In genomic region chr16:82580293-82580900, GRCh38 we compare ENCODE assay signal across 8 cellular contexts. TPM values are rescaled to one million over a fixed set of nuclear protein-coding genes. Genes with fewer than 3 reads are reported as not detected.
A peak's percentile ranks its signal among the peaks of the same experiment; 100 is the strongest.
DNase-seq lines count a peak whose midpoint lies in the region; ATAC-seq, FAIRE-seq and TF ChIP-seq lines count a peak whose summit lies in the region.

No MANE protein-coding gene starts in this region.

- H2AFZ ChIP-seq in HepG2 (ENCODE audit: low read length), result no peak overlapping the region

- DNase-seq in C1 segment of cervical spinal cord (lab: John Stamatoyannopoulos, UW), result peak in 8 of 14 donors; percentile 2 to 35 (median 12)
- DNase-seq in amygdala (lab: John Stamatoyannopoulos, UW), result peak in 40 of 56 donors; percentile 1 to 79 (median 19)
- DNase-seq in HepG2 (ENCODE audit: low spot score), result peak; percentile 16
- no peak for DNase-seq in coronary artery (ENCODE audit: low spot score)

- CTCF ChIA-PET in HepG2 (lab: Yijun Ruan, JAX; ENCODE audit: low intra/inter-chr PET ratio, low total read pairs), result interaction anchor here (1.2 to 1.7 kb wide), 2 partner anchors 212 to 316 kb away, joined by 3 to 13 read pairs; no protein-coding TSS in a partner anchor

- H3K4me3 ChIP-seq in HepG2 (replicated peaks in 1 of 3; ENCODE audit: insufficient read depth in 1 of 3, low read depth in 2 of 3, low read length in 3 of 3), result no peak overlapping the region
- no peak overlapping the region for H3K4me3 ChIP-seq in coronary artery

- ATAC-seq in HepG2, result peak; percentile 75
- no peak for ATAC-seq in HG03196 (IDR thresholded peaks at IDR 0.05; ENCODE audit: unreplicated experiment)
- no peak for ATAC-seq in GM19455 (IDR thresholded peaks at IDR 0.05; ENCODE audit: unreplicated experiment)
- ATAC-seq in GM21381 (IDR thresholded peaks at IDR 0.05; ENCODE audit: unreplicated experiment), result no peak

- POLR2A ChIA-PET in HepG2 (lab: Yijun Ruan, JAX), result no interaction called here

- H3K4me1 ChIP-seq in HepG2 (ENCODE audit: insufficient read depth, low read length), result no peaks in the 10 kb centered on the region

- H3K9ac ChIP-seq in HepG2 (ENCODE audit: insufficient read depth, low read depth, low read length), result no peak overlapping the region

- no peaks in the 10 kb centered on the region for H3K36me3 ChIP-seq in HepG2 (replicated peaks in 1 of 2; ENCODE audit: control insufficient read depth in 1 of 2, insufficient read depth in 2 of 2, low read length in 2 of 2)

- no peak for FAIRE-seq in HepG2 (lab: Jason Lieb, UNC)

- BruUV-seq in HepG2 (replicated peaks; lab: Mats Ljungman, UMichigan), result no TSS peak

- TF ChIP-seq RAD21 in Ishikawa (IDR thresholded peaks at IDR 0.05; ENCODE audit: low read depth), result peak; percentile 26; the same call in 1 of the 2 replicates
- no peak for TF ChIP-seq RAD21 in HepG2 (CRISPR knock-in tag; IDR thresholded peaks at IDR 0.05)

- H4K20me1 ChIP-seq in HepG2 (ENCODE audit: insufficient read depth, low read length), result no peaks in the 10 kb centered on the region

- no peaks in the 10 kb centered on the region for H3K9me3 ChIP-seq in HepG2 (ENCODE audit: low read length)

- H3K27ac ChIP-seq in HepG2 (ENCODE audit: extremely low read length, insufficient read depth, low read length) (no peak overlapping the region), coronary artery (no peak overlapping the region)

- intact Hi-C loops in HepG2 (cut with micrococcal nuclease; ENCODE audit: unreplicated experiment), result loop anchor here (1.0 to 10.0 kb wide), 3 partner anchors 126 to 317 kb away; no protein-coding TSS in a partner anchor

- no peak overlapping the region for H3K4me2 ChIP-seq in HepG2 (ENCODE audit: low read depth, low read length)

- no peaks in the 10 kb centered on the region for H3K27me3 ChIP-seq in HepG2 (ENCODE audit: control insufficient read depth in 1 of 2, insufficient read depth in 2 of 2, low read length in 2 of 2)

- no peak for TF ChIP-seq POLR2A in HepG2 (IDR thresholded peaks at IDR 0.05; ENCODE audit: insufficient read depth in 1 of 2, low read depth in 2 of 2, low read length in 2 of 2)

- TF ChIP-seq CTCF in HepG2 (CRISPR knock-in tag; IDR thresholded peaks at IDR 0.05) (peak; percentile 66), coronary artery (IDR thresholded peaks at IDR 0.05) (no peak)

- no peaks in the 10 kb centered on the region for H3K79me2 ChIP-seq in HepG2 (ENCODE audit: insufficient read depth, low read length)

- no peak for TF ChIP-seq EP300 in Ishikawa (IDR thresholded peaks at IDR 0.05; ENCODE audit: borderline replicate concordance)
- no peak for TF ChIP-seq EP300 in HepG2 (IDR thresholded peaks at IDR 0.05; ENCODE audit: low read depth in 2 of 2, low read length in 2 of 2)
- TF ChIP-seq EP300 in HepG2 (CRISPR knock-in tag; IDR thresholded peaks at IDR 0.05; ENCODE audit: borderline replicate concordance), result no peak

- in situ Hi-C loops in HepG2 (cut with HindIII; ENCODE audit: extremely low pct_ligation_motif_present, low pct_unique_long_range_greater_than_20kb), result loop anchor here (5.0 kb wide), 1 partner anchor 318 kb away; no protein-coding TSS in a partner anchor

- 9% methylated on average over 9 of the region's 9 CpGs for WGBS in HepG2 (ENCODE audit: low lambda C conversion rate)

TF ChIP-seq in Ishikawa, 13 proteins besides CTCF, POLR2A, EP300 and RAD21:
- TF ChIP-seq USF1 (IDR thresholded peaks at IDR 0.05) (no peak), TCF12 (IDR thresholded peaks at IDR 0.05; ENCODE audit: low read depth) (no peak), YY1 (IDR thresholded peaks at IDR 0.05; ENCODE audit: low read depth) (no peak)
TF ChIP-seq in Ishikawa: peak in this region for 0.

TF ChIP-seq in HepG2, 621 proteins besides CTCF, POLR2A, EP300 and RAD21:
- no peak for TF ChIP-seq SIN3A (IDR thresholded peaks at IDR 0.05; ENCODE audit: borderline replicate concordance, low read depth, low read length)
- no peak for TF ChIP-seq CBX5 (CRISPR knock-in tag; IDR thresholded peaks at IDR 0.05; ENCODE audit: borderline replicate concordance)
- no peak for TF ChIP-seq EEA1 (CRISPR knock-in tag; IDR thresholded peaks at IDR 0.05; ENCODE audit: borderline replicate concordance)
- TF ChIP-seq ZBED4 (CRISPR knock-in tag; IDR thresholded peaks at IDR 0.05; ENCODE audit: borderline replicate concordance), result no peak
- peak; percentile 80 for TF ChIP-seq STAG1 (CRISPR knock-in tag; IDR thresholded peaks at IDR 0.05)

RNA-seq across cellular contexts. Expression of gene CDH13, which starts 46.4 kb away (rescaled TPM):
- total RNA-seq in HepG2 (2016; rRNA removed; fragmentation: Illumina TruSeq; extraction: Trizol), result not detected in 2 replicates
- not detected in 2 replicates for total RNA-seq in HepG2 (2016; cell fraction: cytosol; rRNA removed; fragmentation: Illumina TruSeq; extraction: Trizol; ENCODE audit: low read depth)
- not detected in 2 replicates for total RNA-seq in HepG2 (2016; cell fraction: insoluble cytoplasmic fraction; rRNA removed; fragmentation: Illumina TruSeq; extraction: Trizol)
- not detected in 2 replicates for total RNA-seq in HepG2 (2016; cell fraction: membrane; rRNA removed; fragmentation: Illumina TruSeq; extraction: Trizol)
- total RNA-seq in HepG2 (2016; cell fraction: nucleus; rRNA removed; fragmentation: Illumina TruSeq; extraction: Trizol), result not detected in 2 replicates
- 0.01 TPM in 1 of 2 replicates, not detected in the other for polyA plus RNA-seq in HepG2 (2011; rRNA removed)
- not detected in 2 replicates for polyA plus RNA-seq in HepG2 (2011; cell fraction: cytosol; rRNA removed)
- polyA plus RNA-seq in HepG2 (2011; cell fraction: nucleus; rRNA removed), result not detected in 2 replicates
- 0.11 TPM in 1 of 2 replicates, not detected in the other for polyA plus RNA-seq in HepG2 (2012)
- not detected in 2 replicates for polyA plus RNA-seq in HepG2 (2016; cell fraction: cytosol; fragmentation: Illumina TruSeq; extraction: Trizol; ENCODE audit: low read depth)
- not detected in 2 replicates for polyA plus RNA-seq in HepG2 (2016; cell fraction: insoluble cytoplasmic fraction; fragmentation: Illumina TruSeq; extraction: Trizol; ENCODE audit: low read depth)
- polyA plus RNA-seq in HepG2 (2016; cell fraction: membrane; fragmentation: Illumina TruSeq; extraction: Trizol; ENCODE audit: low read depth), result not detected in 2 replicates
- not detected in 2 replicates for polyA plus RNA-seq in HepG2 (2016; cell fraction: nucleus; fragmentation: Illumina TruSeq; extraction: Trizol; ENCODE audit: insufficient read depth, low read depth)
- 0.02 and 1.6 TPM in 2 replicates for polyA minus RNA-seq in HepG2 (2011; rRNA and poly(A)+ RNA removed; ENCODE audit: low replicate concordance)
- polyA minus RNA-seq in HepG2 (2011; cell fraction: cytosol; rRNA and poly(A)+ RNA removed), result not detected in 2 replicates
- 0.25 TPM in 1 of 2 replicates, not detected in the other for polyA minus RNA-seq in HepG2 (2011; cell fraction: nucleus; rRNA and poly(A)+ RNA removed)
